In genomic region chr12:77401480-77402105, GRCh38 we compare ENCODE assay signal across 27 cellular contexts.
A peak's percentile ranks its signal among the peaks of the same experiment; 100 is the strongest.
DNase-seq lines count a peak whose midpoint lies in the region; ATAC-seq, FAIRE-seq and TF ChIP-seq lines count a peak whose summit lies in the region.
"Had no signal": no experiment of that assay in that cellular context is flagged by ENCODE, and none has a peak within 500 bp of the region (broad histone marks: within the 10 kb centered on the region; RNA-seq: fewer than 3 reads in every experiment).

No MANE protein-coding gene starts in this region.

- H3K79me2 ChIP-seq in keratinocyte (ENCODE audit: control insufficient read depth, insufficient read depth, low read length), result no peaks in the 10 kb centered on the region

- no peak for FAIRE-seq in keratinocyte (lab: Jason Lieb, UNC)
- FAIRE-seq: A204.1, GM12878, K562 had no signal

- H3K4me1 ChIP-seq in adipocyte (ENCODE audit: control insufficient read depth, insufficient read depth, low read length) (peaks cover 19% of the 10 kb centered on the region), keratinocyte (ENCODE audit: control insufficient read depth, extremely low read depth, insufficient read depth, low read length) (peaks cover 4% of the 10 kb centered on the region)

- TF ChIP-seq CTCF in AG09309 (IDR thresholded peaks at IDR 0.05; ENCODE audit: control insufficient read depth, insufficient read depth, low read depth, low read length, missing control alignments), result no peak
- TF ChIP-seq CTCF in keratinocyte (optimal IDR thresholded peaks at IDR 0.05 in 1 of 3, IDR thresholded peaks at IDR 0.05 in 1 of 3, conservative IDR thresholded peaks at IDR 0.05 in 1 of 3; ENCODE audit: extremely low read depth in 1 of 3, insufficient read depth in 2 of 3, low read length in 3 of 3), result no peak

- no peak overlapping the region for H3K4me2 ChIP-seq in keratinocyte (ENCODE audit: control insufficient read depth, extremely low read depth, insufficient read depth, low read depth, low read length)

- dilution Hi-C loops in keratinocyte (cut with MboI; ENCODE audit: extremely low pct_ligation_motif_present, low sequenced_read_pairs), result no loop called here

- H3K27me3 ChIP-seq in adipocyte (replicated peaks; ENCODE audit: control insufficient read depth, insufficient read depth, low read length) (no peaks in the 10 kb centered on the region), keratinocyte (ENCODE audit: control insufficient read depth, extremely low read depth, insufficient read depth, low read length) (no peaks in the 10 kb centered on the region)

- H3K9me3 ChIP-seq in adipocyte (ENCODE audit: control insufficient read depth, low read length), result no peaks in the 10 kb centered on the region
- H3K9me3 ChIP-seq in keratinocyte (ENCODE audit: control insufficient read depth, low read depth, low read length), result no peaks in the 10 kb centered on the region

- no peak for ATAC-seq in HG02610 (IDR thresholded peaks at IDR 0.05; ENCODE audit: unreplicated experiment)
- ATAC-seq: GM12878, K562, PC-3, T-cell had no signal

- H3K4me3 ChIP-seq in AG09309 (ENCODE audit: control insufficient read depth, low read depth, low read length), result no peak overlapping the region
- H3K4me3 ChIP-seq in adipocyte (ENCODE audit: low read length), result peak overlapping the region; percentile 28
- no peak overlapping the region for H3K4me3 ChIP-seq in keratinocyte (ENCODE audit: control insufficient read depth in 2 of 3, extremely low read depth in 1 of 3, insufficient read depth in 2 of 3, low read depth in 1 of 3, low read length in 3 of 3)
- H3K4me3 ChIP-seq: GM12878, K562 had no signal

- H3K36me3 ChIP-seq in adipocyte (ENCODE audit: control insufficient read depth, insufficient read depth, low read length, severe bottlenecking) (no peaks in the 10 kb centered on the region), keratinocyte (ENCODE audit: control insufficient read depth in 2 of 2, extremely low read depth in 1 of 2, insufficient read depth in 2 of 2, low read length in 2 of 2) (no peaks in the 10 kb centered on the region)

- peak overlapping the region; percentile 14 for H3K27ac ChIP-seq in keratinocyte (ENCODE audit: control insufficient read depth, insufficient read depth, low read length)

- no peak overlapping the region for H2AFZ ChIP-seq in keratinocyte (ENCODE audit: control insufficient read depth, low read length)

- no peaks in the 10 kb centered on the region for H4K20me1 ChIP-seq in keratinocyte (ENCODE audit: control insufficient read depth, extremely low read depth, insufficient read depth, low read length)

- DNase-seq in AG09309 (ENCODE audit: low read depth), result peak; percentile 17
- DNase-seq in GM04503 (ENCODE audit: low read depth), result peak; percentile 50
- no peak for DNase-seq in adipocyte (ENCODE audit: low read depth)
- DNase-seq in keratinocyte (ENCODE audit: low read depth, low spot score), result no peak
- DNase-seq in anterior cingulate cortex (lab: John Stamatoyannopoulos, UW), result no peak
- no peak for DNase-seq in retina
- no peak for DNase-seq in NCI-H2171 (lab: John Stamatoyannopoulos, UW)
- DNase-seq: C1 segment of cervical spinal cord; CD4-positive, alpha-beta memory T cell; COR-L47; DMS53; Kasumi-1; MV-4-11; NCI-H1105; NCI-H1436 treated with DMSO at 0.1 percent for 48 hours; NCI-H187 treated with DMSO at 0.1 percent for 48 hours; NCI-H2107; NCI-H2227 treated with DMSO at 0.1 percent for 48 hours; NCI-H510A treated with DMSO at 0.1 percent for 48 hours; NCI-H82; NK-92 treated with Interleukin-12 subunit alpha and Interleukin-12 subunit beta, amount 100 ng/mL, for 24 hours; PC-3; T-cell had no signal

- H3K9ac ChIP-seq in adipocyte (ENCODE audit: low read length) (no peak overlapping the region), keratinocyte (ENCODE audit: control insufficient read depth, extremely low read depth, insufficient read depth, low read length) (no peak overlapping the region)

- no peaks in the 10 kb centered on the region for H3K9me1 ChIP-seq in keratinocyte (ENCODE audit: control insufficient read depth, extremely low read depth, insufficient read depth, low read length)

Comparison
In these comparisons a context has a peak if more than half of its experiments do, and no peak if none do; other contexts are left out.
1. DNase-seq: peak in AG09309 (single experiment) and GM04503 (single experiment); none in adipocyte (single experiment), keratinocyte (single experiment), anterior cingulate cortex (0 of 58), retina (single experiment) and NCI-H2171 (single experiment).